Comparison of ENCODE assay signal across 9 cellular contexts in genomic region chr1:201456499-201457309, GRCh38. TPM values are rescaled to one million over a fixed set of nuclear protein-coding genes. Genes with fewer than 3 reads are reported as not detected.
A peak's percentile ranks its signal among the peaks of the same experiment; 100 is the strongest.
DNase-seq lines count a peak whose midpoint lies in the region; ATAC-seq and TF ChIP-seq lines count a peak whose summit lies in the region.
"Had no signal": no experiment of that assay in that cellular context is flagged by ENCODE, and none has a peak within 500 bp of the region (broad histone marks: within the 10 kb centered on the region; RNA-seq: fewer than 3 reads in every experiment).

No MANE protein-coding gene starts in this region.

- H3K23ac ChIP-seq in IMR-90 (ENCODE audit: low read depth, low read length), result peak overlapping the region; percentile 78

- H2BK120ac ChIP-seq in IMR-90 (ENCODE audit: low read depth, low read length), result peak overlapping the region; percentile 91

- CTCF ChIA-PET in IMR-90 (lab: Yijun Ruan, JAX), result interaction anchor here (0.8 to 1.2 kb wide), 3 partner anchors 8 to 56 kb away, joined by 3 to 5 read pairs (median 4); no protein-coding TSS in a partner anchor

- in situ Hi-C loops in IMR-90 (cut with MboI; ENCODE audit: low sequenced_read_pairs), result no loop called here
- in situ Hi-C loops in astrocyte of the cerebellum (cut with HindIII; ENCODE audit: low sequenced_read_pairs), result no loop called here
- in situ Hi-C loops in transverse colon (cut with MboI; ENCODE audit: low pct_ligation_motif_present in 1 of 4, low pct_unique_long_range_greater_than_20kb in 1 of 4, low sequenced_read_pairs in 3 of 4), result no loop called here

- H3K27ac ChIP-seq in IMR-90 (ENCODE audit: insufficient read depth, low read length) (peak overlapping the region; percentile 92), transverse colon (peak overlapping the region; percentile 67 to 85 (median 78))

- H3K14ac ChIP-seq in IMR-90 (replicated peaks; ENCODE audit: low read depth, low read length), result peak overlapping the region; percentile 83

- 0% methylated on average over 1 of the region's 11 CpGs; no CpG with 5 or more reads in 1 of the 2 experiments for WGBS in IMR-90 (ENCODE audit: extremely low coverage in 2 of 2, insufficient read length in 1 of 2), 2 experiments
- WGBS in transverse colon (ENCODE audit: low coverage in 1 of 2), 2 donors, result 63% methylated on average over 7 to 11 of the region's 11 CpGs

- BruUV-seq in IMR-90 (replicated peaks; lab: Mats Ljungman, UMichigan), result no TSS peak

- H3K56ac ChIP-seq in IMR-90 (ENCODE audit: extremely low read depth, insufficient read depth, low read length), result peak overlapping the region; percentile 93

- DNase-seq in IMR-90, result peak; percentile 98
- peak; percentile 79 for DNase-seq in astrocyte of the cerebellum (ENCODE audit: low read depth)
- DNase-seq in kidney glomerular epithelial cell (lab: John Stamatoyannopoulos, UW), result peak; percentile 76
- peak; percentile 61 for DNase-seq in transverse colon
- no peak for DNase-seq in NCI-H2029 (lab: John Stamatoyannopoulos, UW)
- DNase-seq in SK-N-DZ (ENCODE audit: low spot score), result no peak
- no peak for DNase-seq in HuH-7 (ENCODE audit: low spot score)

- TF ChIP-seq CTCF in IMR-90 (conservative IDR thresholded peaks at IDR 0.05; ENCODE audit: low read depth, low read length) (no peak), astrocyte of the cerebellum (IDR thresholded peaks at IDR 0.05; ENCODE audit: low read depth, low read length, missing control alignments) (no peak), transverse colon (IDR thresholded peaks at IDR 0.05) (no peak)

- H4K8ac ChIP-seq in IMR-90 (ENCODE audit: low read depth in 2 of 2, low read length in 2 of 2), result peak overlapping the region; percentile 16 to 83

- peak; percentile 32 for TF ChIP-seq RAD21 in IMR-90 (IDR thresholded peaks at IDR 0.05; ENCODE audit: low read length)

- H3K36me3 ChIP-seq in IMR-90 (ENCODE audit: control insufficient read depth, insufficient read depth, low read length) (no peaks in the 10 kb centered on the region), transverse colon (no peaks in the 10 kb centered on the region)

- H3K9me1 ChIP-seq in IMR-90 (ENCODE audit: insufficient read depth, low read length), result peaks cover 21% of the 10 kb centered on the region

- intact Hi-C loops in IMR-90 (cut with micrococcal nuclease), result no loop called here
- intact Hi-C loops in transverse colon (cut with DNase I; ENCODE audit: low total_unique reads), result loop anchor here (5.0 kb wide), 1 partner anchor 1711 kb away; no protein-coding TSS in a partner anchor

- peak overlapping the region; percentile 82 for H2AK9ac ChIP-seq in IMR-90 (replicated peaks; ENCODE audit: low read depth, low read length, poor library complexity)

- H3K4ac ChIP-seq in IMR-90 (ENCODE audit: low read depth, low read length), result peak overlapping the region; percentile 90

- peak overlapping the region; percentile 92 for H2BK5ac ChIP-seq in IMR-90 (ENCODE audit: low read depth, low read length, poor library complexity, severe bottlenecking)

- H3K79me1 ChIP-seq in IMR-90 (ENCODE audit: low read depth in 1 of 2, low read length in 2 of 2), result peaks cover 5 to 33% of the 10 kb centered on the region in 2 experiments; a peak in 2 of 4 replicates

- H3K27me3 ChIP-seq in IMR-90 (ENCODE audit: control insufficient read depth, insufficient read depth, low read length), result no peaks in the 10 kb centered on the region
- no peaks in the 10 kb centered on the region for H3K27me3 ChIP-seq in transverse colon

- H4K20me1 ChIP-seq in IMR-90 (ENCODE audit: insufficient read depth, low read length), result peaks cover 8% of the 10 kb centered on the region; the same call in 1 of the 2 replicates

- peak overlapping the region; percentile 84 for H2AFZ ChIP-seq in IMR-90 (replicated peaks; ENCODE audit: low read length, poor library complexity)

- peak overlapping the region; percentile 88 for H3K18ac ChIP-seq in IMR-90 (ENCODE audit: low read depth, low read length)

- H2AK5ac ChIP-seq in IMR-90 (ENCODE audit: low read depth, low read length), result peak overlapping the region; percentile 90

- dilution Hi-C loops in IMR-90 (cut with HindIII; ENCODE audit: low sequenced_read_pairs, unreplicated experiment), result no loop called here

- TF ChIP-seq POLR2A in IMR-90 (IDR thresholded peaks at IDR 0.05; ENCODE audit: low read depth, low read length), result no peak; the same call in none of the 2 replicates
- no peak for TF ChIP-seq POLR2A in transverse colon (IDR thresholded peaks at IDR 0.05)

- H2BK20ac ChIP-seq in IMR-90 (ENCODE audit: low read depth, low read length), result peak overlapping the region; percentile 79

- ATAC-seq in IMR-90 (ENCODE audit: low read depth) (peak; percentile 62), HG03457 (IDR thresholded peaks at IDR 0.05; ENCODE audit: unreplicated experiment) (no peak)

- H3K9ac ChIP-seq in IMR-90 (ENCODE audit: low read depth, low read length), result peak overlapping the region; percentile 73

- H3K4me1 ChIP-seq in IMR-90 (ENCODE audit: control insufficient read depth, insufficient read depth, low read length) (peaks cover 32% of the 10 kb centered on the region), transverse colon (peaks cover 5 to 38% (median 14%) of the 10 kb centered on the region in 4 donors)

- peak overlapping the region; percentile 76 for H4K5ac ChIP-seq in IMR-90 (ENCODE audit: low read depth, low read length)

- no peak overlapping the region for H3K4me3 ChIP-seq in IMR-90 (ENCODE audit: insufficient read depth, low read depth, low read length)
- H3K4me3 ChIP-seq in astrocyte of the cerebellum (ENCODE audit: low read depth, low read length), result no peak overlapping the region
- H3K4me3 ChIP-seq in transverse colon, result no peak overlapping the region

- H2BK15ac ChIP-seq in IMR-90 (ENCODE audit: low read depth, low read length), result peak overlapping the region; percentile 86; the same call in 2 of the 3 replicates

- TF ChIP-seq EP300 in transverse colon (IDR thresholded peaks at IDR 0.05; ENCODE audit: low read depth), result no peak

- no peaks in the 10 kb centered on the region for H3K9me3 ChIP-seq in IMR-90 (ENCODE audit: control insufficient read depth, insufficient read depth, low read length)
- no peaks in the 10 kb centered on the region for H3K9me3 ChIP-seq in transverse colon

- H3K4me2 ChIP-seq in IMR-90 (ENCODE audit: low read depth, low read length), result peak overlapping the region; percentile 60

- POLR2A ChIA-PET in IMR-90 (lab: Charles Lee; ENCODE audit: unreplicated experiment), result interaction anchor here (0.6 kb wide), 1 partner anchor 16 kb away, joined by 4 read pairs; no protein-coding TSS in a partner anchor

- peak overlapping the region; percentile 88 for H4K91ac ChIP-seq in IMR-90 (ENCODE audit: insufficient read depth, low read depth, low read length)

TF ChIP-seq in IMR-90, 13 proteins besides CTCF, POLR2A, EP300 and RAD21 (continues in another document):
- TF ChIP-seq SMC3 (IDR thresholded peaks at IDR 0.05; ENCODE audit: low read depth, low read length) (peak; percentile 21; the same call in 1 of the 2 replicates), RCOR1 (IDR thresholded peaks at IDR 0.05; ENCODE audit: insufficient replicate concordance, low read length) (peak; percentile 87), RFX5 (IDR thresholded peaks at IDR 0.05; ENCODE audit: low read depth, low read length) (no peak; the same call in 1 of the 2 replicates), CEBPB (IDR thresholded peaks at IDR 0.05; ENCODE audit: low read depth, low read length) (peak; percentile 100), MAZ (IDR thresholded peaks at IDR 0.05; ENCODE audit: borderline replicate concordance, low read depth, low read length) (peak; percentile 76), NFE2L2 (IDR thresholded peaks at IDR 0.05; ENCODE audit: low read depth, low read length) (peak; percentile 91), MXI1 (IDR thresholded peaks at IDR 0.05; ENCODE audit: borderline replicate concordance, low read depth, low read length) (no peak; the same call in 1 of the 2 replicates), MAFK (IDR thresholded peaks at IDR 0.05; ENCODE audit: low read depth, low read length) (peak; percentile 36; the same call in 1 of the 2 replicates)

RNA-seq across cellular contexts. Expression of gene PHLDA3, which starts 12.3 kb away (rescaled TPM):
- total RNA-seq in IMR-90 (2012; rRNA removed), result 41.6 and 44.2 TPM in 2 replicates
- polyA plus RNA-seq in IMR-90 (2012; rRNA removed), result 102 and 122 TPM in 2 replicates
- 50.7 and 178 TPM in 2 replicates for polyA plus RNA-seq in IMR-90 (2012; cell fraction: cytosol; rRNA removed)
- polyA plus RNA-seq in IMR-90 (2012; cell fraction: nucleus; rRNA removed; ENCODE audit: low replicate concordance), result 49.6 and 125 TPM in 2 replicates
- total RNA-seq in transverse colon, result 10 to 100 TPM; 19.4 to 47.6 (median 31.5) TPM
- 1.3 and 1.5 TPM in 2 replicates for polyA plus RNA-seq in SK-N-DZ (2014; cell fraction: cytosol; rRNA removed)
- polyA plus RNA-seq in SK-N-DZ (2014; cell fraction: nucleus; rRNA removed), result 1.5 and 2.3 TPM in 2 replicates

RNA-seq across cellular contexts. Expression of gene TNNI1, which starts 35.2 kb away (rescaled TPM):
- not detected in 2 replicates for total RNA-seq in IMR-90 (2012; rRNA removed)
- not detected in 2 replicates for polyA plus RNA-seq in IMR-90 (2012; rRNA removed)
- 0.02 TPM in 1 of 2 replicates, not detected in the other for polyA plus RNA-seq in IMR-90 (2012; cell fraction: cytosol; rRNA removed)
- polyA plus RNA-seq in IMR-90 (2012; cell fraction: nucleus; rRNA removed; ENCODE audit: low replicate concordance), result 0.20 and 0.45 TPM in 2 replicates
- total RNA-seq in transverse colon, result under 1 TPM in 2 of 4 donors, not detected in 2; 0.16 to 0.41 TPM
- polyA plus RNA-seq in SK-N-DZ (2014; cell fraction: cytosol; rRNA removed), result 3.8 and 6.7 TPM in 2 replicates
- 1.3 and 3.4 TPM in 2 replicates for polyA plus RNA-seq in SK-N-DZ (2014; cell fraction: nucleus; rRNA removed)

RNA-seq across cellular contexts. Expression of gene CSRP1, which starts 50.2 kb away (rescaled TPM):
- total RNA-seq in IMR-90 (2012; rRNA removed), result 1,498 and 1,861 TPM in 2 replicates
- 948 and 1,037 TPM in 2 replicates for polyA plus RNA-seq in IMR-90 (2012; rRNA removed)
- 955 and 1,043 TPM in 2 replicates for polyA plus RNA-seq in IMR-90 (2012; cell fraction: cytosol; rRNA removed)
- 737 and 1,227 TPM in 2 replicates for polyA plus RNA-seq in IMR-90 (2012; cell fraction: nucleus; rRNA removed; ENCODE audit: low replicate concordance)
- total RNA-seq in transverse colon, result 1,000 to 10,000 TPM in 2 of 4 donors, 100 to 1,000 TPM in 2; 697 to 1,474 (median 915) TPM
- 8.2 and 16.9 TPM in 2 replicates for polyA plus RNA-seq in SK-N-DZ (2014; cell fraction: cytosol; rRNA removed)
- 4.3 and 10.9 TPM in 2 replicates for polyA plus RNA-seq in SK-N-DZ (2014; cell fraction: nucleus; rRNA removed)

RNA-seq across cellular contexts. Expression of gene LAD1, which starts 57.6 kb away (rescaled TPM):
- total RNA-seq in IMR-90 (2012; rRNA removed) (under 0.01 TPM in 1 of 2 replicates, not detected in the other), transverse colon (100 to 1,000 TPM; 142 to 215 (median 177) TPM)
- polyA plus RNA-seq in IMR-90 (2012; rRNA removed), result 0.07 and 0.09 TPM in 2 replicates
- 0.02 TPM in 1 of 2 replicates, not detected in the other for polyA plus RNA-seq in IMR-90 (2012; cell fraction: cytosol; rRNA removed)
- 0.08 and 0.29 TPM in 2 replicates for polyA plus RNA-seq in IMR-90 (2012; cell fraction: nucleus; rRNA removed; ENCODE audit: low replicate concordance)
- polyA plus RNA-seq in SK-N-DZ (2014; cell fraction: cytosol; rRNA removed), result 0.16 TPM in 1 of 2 replicates, not detected in the other
- polyA plus RNA-seq in SK-N-DZ (2014; cell fraction: nucleus; rRNA removed), result not detected in 2 replicates
- total RNA-seq: T-helper 1 cell treated with Interleukin-12 subunit alpha and Interleukin-12 subunit beta and Interleukin-4 antibody, amounts not matched to agents 30 ng/mL and 1 ng/mL, for 36 hours had no signal

Comparison
In these comparisons a context has a peak if more than half of its experiments do, and no peak if none do; other contexts are left out.
1. DNase-seq: peak in IMR-90 (single experiment), astrocyte of the cerebellum (single experiment), kidney glomerular epithelial cell (single experiment) and transverse colon (single experiment); none in NCI-H2029 (single experiment), SK-N-DZ (single experiment) and HuH-7 (single experiment).